ENCODE assay signal across 1 cellular context in the genomic region with DNA sequence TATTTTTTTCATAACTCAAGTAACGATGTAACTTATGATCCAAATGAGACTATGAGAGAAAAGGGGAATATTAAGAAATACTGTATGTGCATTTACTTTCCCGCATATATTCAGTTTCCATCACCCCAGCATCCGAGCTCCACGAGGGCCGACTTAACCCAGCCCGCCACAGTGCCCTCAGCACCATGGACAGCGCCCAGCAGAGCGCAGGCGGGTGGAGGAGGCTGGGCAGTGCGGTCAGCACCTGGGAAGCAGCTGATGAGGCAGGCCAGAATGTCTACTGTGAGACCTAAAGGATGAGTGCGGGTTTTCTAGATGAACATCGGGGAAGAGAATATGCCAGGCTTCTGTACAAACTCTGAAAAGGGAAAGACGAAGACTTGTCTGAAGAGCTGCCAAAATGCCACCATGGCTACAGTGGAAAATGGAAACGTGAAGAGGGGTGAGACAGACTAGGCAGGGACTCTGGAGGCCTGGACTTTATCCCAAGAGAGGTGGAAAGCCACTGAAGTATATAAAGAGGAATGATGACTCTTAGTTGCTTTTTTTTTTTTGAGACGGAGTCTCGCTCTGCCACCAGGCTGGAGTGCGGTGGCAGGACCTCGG.
TF ChIP-seq lines count a peak whose summit lies in the region.

No MANE protein-coding gene starts in this region.

TF ChIP-seq in K562, 482 proteins besides CTCF, POLR2A, EP300 and RAD21 (continued from another document and continues in another):
- TF ChIP-seq, protein P1, sequence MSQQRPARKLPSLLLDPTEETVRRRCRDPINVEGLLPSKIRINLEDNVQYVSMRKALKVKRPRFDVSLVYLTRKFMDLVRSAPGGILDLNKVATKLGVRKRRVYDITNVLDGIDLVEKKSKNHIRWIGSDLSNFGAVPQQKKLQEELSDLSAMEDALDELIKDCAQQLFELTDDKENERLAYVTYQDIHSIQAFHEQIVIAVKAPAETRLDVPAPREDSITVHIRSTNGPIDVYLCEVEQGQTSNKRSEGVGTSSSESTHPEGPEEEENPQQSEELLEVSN (IDR thresholded peaks at IDR 0.05; ENCODE audit: borderline replicate concordance in 1 of 2, extremely low read depth in 1 of 2, insufficient read depth in 1 of 2, insufficient read length in 1 of 2, low read depth in 1 of 2, low read length in 1 of 2, poor library complexity in 1 of 2, severe bottlenecking in 1 of 2), result no peak
- TF ChIP-seq TOE1 (IDR thresholded peaks at IDR 0.05; ENCODE audit: borderline replicate concordance), result no peak
- TF ChIP-seq TOE1 (CRISPR knock-in tag; IDR thresholded peaks at IDR 0.05; ENCODE audit: borderline replicate concordance, low read depth), result no peak
- TF ChIP-seq CREB1 (IDR thresholded peaks at IDR 0.05), result no peak
- TF ChIP-seq CREB1 (CRISPR knock-in tag; IDR thresholded peaks at IDR 0.05), result peak; percentile 56; the same call in 1 of the 2 replicates
- TF ChIP-seq JUND (IDR thresholded peaks at IDR 0.05; ENCODE audit: borderline replicate concordance, low read depth, low read length), result no peak
- no peak; the same call in 2 of the 3 replicates for TF ChIP-seq JUND (tag; IDR thresholded peaks at IDR 0.05; ENCODE audit: borderline replicate concordance, low read depth, low read length)
- TF ChIP-seq MAZ (CRISPR knock-in tag; conservative IDR thresholded peaks at IDR 0.05 in 1 of 2, IDR thresholded peaks at IDR 0.05 in 1 of 2), result peak in 1 of 2 experiments; percentile 85; a peak in 2 of 4 replicates
- TF ChIP-seq RBM14 (IDR thresholded peaks at IDR 0.05; ENCODE audit: borderline replicate concordance, insufficient read depth, low read depth, low read length), result no peak
- TF ChIP-seq USF2 (CRISPR knock-in tag; IDR thresholded peaks at IDR 0.05), result peak; percentile 43; the same call in 1 of the 2 replicates
- TF ChIP-seq ID3 (CRISPR knock-in tag; IDR thresholded peaks at IDR 0.05), result no peak
- no peak for TF ChIP-seq ID3 (tag; IDR thresholded peaks at IDR 0.05)
- TF ChIP-seq ZNF639 (CRISPR knock-in tag; conservative IDR thresholded peaks at IDR 0.05 in 1 of 2, IDR thresholded peaks at IDR 0.05 in 1 of 2), result peak in 1 of 2 experiments; percentile 85; a peak in 1 of 4 replicates
- peak; percentile 46; the same call in 1 of the 2 replicates for TF ChIP-seq NCOA1 (IDR thresholded peaks at IDR 0.05; ENCODE audit: low read depth)
- no peak for TF ChIP-seq ARID3A (IDR thresholded peaks at IDR 0.05; ENCODE audit: borderline replicate concordance, low read depth, low read length)
- no peak for TF ChIP-seq RAD51 (IDR thresholded peaks at IDR 0.05; ENCODE audit: borderline replicate concordance, low read depth)
- TF ChIP-seq ZNF780A (CRISPR knock-in tag; IDR thresholded peaks at IDR 0.05), result no peak
- no peak for TF ChIP-seq RUNX1 (IDR thresholded peaks at IDR 0.05; ENCODE audit: low read depth)
- TF ChIP-seq CREM (IDR thresholded peaks at IDR 0.05; ENCODE audit: low read depth), result peak; percentile 58
- no peak for TF ChIP-seq C11orf30 (IDR thresholded peaks at IDR 0.05; ENCODE audit: low read depth)
- no peak for TF ChIP-seq ZNF274 (IDR thresholded peaks at IDR 0.05; ENCODE audit: borderline replicate concordance, low read depth, low read length)
- TF ChIP-seq ZNF324 (CRISPR knock-in tag; IDR thresholded peaks at IDR 0.05), result no peak
- peak; percentile 26 to 31; a peak in 1 of 3 replicates for TF ChIP-seq CBX3 (IDR thresholded peaks at IDR 0.05; ENCODE audit: borderline replicate concordance in 1 of 2, low read length in 2 of 2)
- TF ChIP-seq, protein P2, sequence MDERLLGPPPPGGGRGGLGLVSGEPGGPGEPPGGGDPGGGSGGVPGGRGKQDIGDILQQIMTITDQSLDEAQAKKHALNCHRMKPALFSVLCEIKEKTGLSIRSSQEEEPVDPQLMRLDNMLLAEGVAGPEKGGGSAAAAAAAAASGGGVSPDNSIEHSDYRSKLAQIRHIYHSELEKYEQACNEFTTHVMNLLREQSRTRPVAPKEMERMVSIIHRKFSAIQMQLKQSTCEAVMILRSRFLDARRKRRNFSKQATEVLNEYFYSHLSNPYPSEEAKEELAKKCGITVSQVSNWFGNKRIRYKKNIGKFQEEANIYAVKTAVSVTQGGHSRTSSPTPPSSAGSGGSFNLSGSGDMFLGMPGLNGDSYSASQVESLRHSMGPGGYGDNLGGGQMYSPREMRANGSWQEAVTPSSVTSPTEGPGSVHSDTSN (CRISPR knock-in tag; IDR thresholded peaks at IDR 0.05; ENCODE audit: low read depth), result no peak
- TF ChIP-seq, protein P2 (tag; conservative IDR thresholded peaks at IDR 0.05; ENCODE audit: low read depth), result no peak
- peak; percentile 71; the same call in 1 of the 2 replicates for TF ChIP-seq ATF6 (CRISPR knock-in tag; IDR thresholded peaks at IDR 0.05)
- no peak for TF ChIP-seq ZNF444 (CRISPR knock-in tag; IDR thresholded peaks at IDR 0.05)
- no peak for TF ChIP-seq ZNF175 (CRISPR knock-in tag; IDR thresholded peaks at IDR 0.05; ENCODE audit: low read depth)
- no peak for TF ChIP-seq BMI1 (IDR thresholded peaks at IDR 0.05; ENCODE audit: low read length)
- TF ChIP-seq, protein P3, sequence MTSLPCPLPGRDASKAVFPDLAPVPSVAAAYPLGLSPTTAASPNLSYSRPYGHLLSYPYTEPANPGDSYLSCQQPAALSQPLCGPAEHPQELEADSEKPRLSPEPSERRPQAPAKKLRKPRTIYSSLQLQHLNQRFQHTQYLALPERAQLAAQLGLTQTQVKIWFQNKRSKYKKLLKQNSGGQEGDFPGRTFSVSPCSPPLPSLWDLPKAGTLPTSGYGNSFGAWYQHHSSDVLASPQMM (CRISPR knock-in tag; IDR thresholded peaks at IDR 0.05), result no peak
- no peak for TF ChIP-seq SMARCC2 (IDR thresholded peaks at IDR 0.05; ENCODE audit: low read depth)
- TF ChIP-seq CTBP1 (IDR thresholded peaks at IDR 0.05; ENCODE audit: borderline replicate concordance), result no peak; the same call in 1 of the 2 replicates
- peak; percentile 78 for TF ChIP-seq ARID4B (CRISPR knock-in tag; IDR thresholded peaks at IDR 0.05)
- TF ChIP-seq MCM3 (IDR thresholded peaks at IDR 0.05), result no peak
- no peak for TF ChIP-seq MECOM (CRISPR knock-in tag; IDR thresholded peaks at IDR 0.05)
- peak; percentile 95 for TF ChIP-seq ZNF232 (CRISPR knock-in tag; IDR thresholded peaks at IDR 0.05)
- no peak for TF ChIP-seq PTBP1 (IDR thresholded peaks at IDR 0.05; ENCODE audit: low read depth, low read length)
- TF ChIP-seq ZNF121 (CRISPR knock-in tag; conservative IDR thresholded peaks at IDR 0.05), result no peak
- TF ChIP-seq ZNF507 (tag; conservative IDR thresholded peaks at IDR 0.05), result no peak
- TF ChIP-seq ZNF280A (IDR thresholded peaks at IDR 0.05; ENCODE audit: low read depth, partially characterized antibody), result no peak
- no peak for TF ChIP-seq ZNF146 (CRISPR knock-in tag; IDR thresholded peaks at IDR 0.05; ENCODE audit: unreplicated experiment)
- TF ChIP-seq, protein P4, sequence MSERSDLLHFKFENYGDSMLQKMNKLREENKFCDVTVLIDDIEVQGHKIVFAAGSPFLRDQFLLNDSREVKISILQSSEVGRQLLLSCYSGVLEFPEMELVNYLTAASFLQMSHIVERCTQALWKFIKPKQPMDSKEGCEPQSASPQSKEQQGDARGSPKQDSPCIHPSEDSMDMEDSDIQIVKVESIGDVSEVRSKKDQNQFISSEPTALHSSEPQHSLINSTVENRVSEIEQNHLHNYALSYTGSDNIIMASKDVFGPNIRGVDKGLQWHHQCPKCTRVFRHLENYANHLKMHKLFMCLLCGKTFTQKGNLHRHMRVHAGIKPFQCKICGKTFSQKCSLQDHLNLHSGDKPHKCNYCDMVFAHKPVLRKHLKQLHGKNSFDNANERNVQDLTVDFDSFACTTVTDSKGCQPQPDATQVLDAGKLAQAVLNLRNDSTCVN (CRISPR knock-in tag; IDR thresholded peaks at IDR 0.05), result no peak
